8 cellular contexts compared by ENCODE assay signal in the genomic region with DNA sequence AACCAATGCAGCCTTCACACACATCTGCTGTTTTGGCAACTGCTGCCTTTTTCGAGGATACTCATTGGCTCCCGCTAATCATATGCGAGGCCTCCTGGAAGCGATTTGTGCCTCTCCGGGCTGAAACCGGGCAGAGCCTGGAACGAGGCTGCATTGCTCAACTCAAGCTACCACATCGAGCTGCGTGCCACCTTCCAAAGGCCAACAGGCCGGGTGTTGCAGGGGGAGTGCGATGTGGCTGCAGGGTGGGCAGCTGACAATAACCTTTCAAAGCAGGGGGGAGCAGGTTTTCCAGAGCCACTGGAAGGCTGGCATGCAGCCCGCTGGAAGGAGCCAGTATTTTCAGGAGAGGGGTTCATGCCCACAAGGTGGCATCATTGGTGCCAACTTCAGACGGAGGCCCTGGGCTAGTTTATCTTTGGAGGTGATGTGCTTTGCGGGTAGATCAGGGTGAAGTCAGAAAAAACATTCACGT.
A peak's percentile ranks its signal among the peaks of the same experiment; 100 is the strongest.
DNase-seq lines count a peak whose midpoint lies in the region; ATAC-seq, FAIRE-seq and TF ChIP-seq lines count a peak whose summit lies in the region.

No MANE protein-coding gene starts in this region.

- peak overlapping the region; percentile 72; the same call in 1 of the 2 replicates for H3K18ac ChIP-seq in H1 (ENCODE audit: extremely low read depth, low read length)

- no peak overlapping the region for H4K91ac ChIP-seq in H1 (replicated peaks; ENCODE audit: insufficient read length, low read length)

- H3K4me2 ChIP-seq in DOHH2 (ENCODE audit: low read length) = peak overlapping the region; percentile 51
- 0 out of 4 replicates have a peak overlapping the region, but pooled peaks of 1 of the 2 experiments have one; percentile 8 for H3K4me2 ChIP-seq in H1 (ENCODE audit: insufficient read depth in 1 of 2, low read depth in 2 of 2, low read length in 2 of 2)

- TF ChIP-seq EP300 in H1 (IDR thresholded peaks at IDR 0.05; ENCODE audit: borderline replicate concordance in 1 of 2, low read depth in 2 of 2, low read length in 2 of 2) = no peak

- peak; percentile 55 for TF ChIP-seq CTCF in DOHH2 (IDR thresholded peaks at IDR 0.05; ENCODE audit: low read depth, low read length, poor library complexity, severe bottlenecking)
- peak; percentile 18 to 46 (median 45); a peak in 3 of 4 replicates for TF ChIP-seq CTCF in H1 (IDR thresholded peaks at IDR 0.05; ENCODE audit: control extremely low read depth in 1 of 3, insufficient read depth in 1 of 3, low read depth in 1 of 3, low read length in 3 of 3)

- no peak overlapping the region for H2BK15ac ChIP-seq in H1 (ENCODE audit: low read length)

- POLR2A ChIA-PET in H1 (lab: Charles Lee; ENCODE audit: partially characterized antibody) = no interaction called here

- H3K36me3 ChIP-seq in DOHH2 (ENCODE audit: control insufficient read depth, low read length) (no peaks in the 10 kb centered on the region), H1 (ENCODE audit: control insufficient read depth in 2 of 4, insufficient read depth in 4 of 4, low read length in 3 of 4) (no peaks in the 10 kb centered on the region; a peak in 1 of 8 replicates)

- no peaks in the 10 kb centered on the region for H3K79me1 ChIP-seq in H1 (ENCODE audit: low read depth, low read length)

- H3K56ac ChIP-seq in H1 (replicated peaks; ENCODE audit: insufficient read length, low read depth, low read length) = no peak overlapping the region

- no peak for ATAC-seq in GM19463 (IDR thresholded peaks at IDR 0.05; ENCODE audit: unreplicated experiment)

- CTCF ChIA-PET in H1 (lab: Charles Lee; ENCODE audit: partially characterized antibody) = interaction anchor here (0.8 to 3.9 kb wide), 7 partner anchors 9 to 248 kb away, joined by 3 to 16 read pairs (median 4); no protein-coding TSS in a partner anchor

- no peak overlapping the region for H3K14ac ChIP-seq in H1 (ENCODE audit: insufficient read length)

- peak; percentile 42 for DNase-seq in MV-4-11 (lab: John Stamatoyannopoulos, UW)
- DNase-seq in activated CD4-positive, alpha-beta T cell treated with anti-CD3 and anti-CD28 coated beads for 24 hours (ENCODE audit: low read depth in 2 of 2) = peak; percentile 18 to 26
- DNase-seq in H1 (ENCODE audit: low read depth in 1 of 2, low spot score in 2 of 2) = no peak
- DNase-seq in pons (ENCODE audit: low spot score) = peak; percentile 87
- no peak for DNase-seq in RCC 7860 (ENCODE audit: low spot score)
- DNase-seq in DMS79 treated with DMSO at 0.1 percent for 48 hours (lab: John Stamatoyannopoulos, UW) = no peak

- no peak overlapping the region for H3K23ac ChIP-seq in H1 (ENCODE audit: insufficient read length)

- no peak overlapping the region for H3K9ac ChIP-seq in H1 (replicated peaks in 1 of 4; ENCODE audit: extremely low read depth in 1 of 4, low read depth in 3 of 4, low read length in 3 of 4)

- H2BK120ac ChIP-seq in H1 (replicated peaks; ENCODE audit: low read depth, low read length) = no peak overlapping the region

- no peak for TF ChIP-seq POLR2A in H1 (IDR thresholded peaks at IDR 0.05; ENCODE audit: control extremely low read depth in 1 of 2, low read depth in 2 of 2, low read length in 2 of 2)

- H3K79me2 ChIP-seq in DOHH2 (ENCODE audit: control insufficient read depth, low read length) (no peaks in the 10 kb centered on the region), H1 (ENCODE audit: control insufficient read depth in 1 of 2, insufficient read depth in 2 of 2, low read length in 2 of 2) (no peaks in the 10 kb centered on the region)

- H2BK5ac ChIP-seq in H1 (ENCODE audit: low read depth, low read length) = no peak overlapping the region

- H2BK12ac ChIP-seq in H1 (ENCODE audit: low read depth, low read length) = no peak overlapping the region

- no peaks in the 10 kb centered on the region for H4K20me1 ChIP-seq in DOHH2 (ENCODE audit: control insufficient read depth, insufficient read depth, low read depth, low read length)
- no peaks in the 10 kb centered on the region for H4K20me1 ChIP-seq in H1 (replicated peaks in 1 of 2; ENCODE audit: control insufficient read depth in 1 of 2, insufficient read depth in 2 of 2, low read length in 2 of 2)

- H3K4me3 ChIP-seq in DOHH2 (ENCODE audit: low read length) = no peak overlapping the region
- no peak overlapping the region for H3K4me3 ChIP-seq in H1 (ENCODE audit: extremely low read depth in 1 of 4, insufficient read depth in 2 of 4, low read depth in 3 of 4, low read length in 4 of 4)

- H3K27ac ChIP-seq in DOHH2 (ENCODE audit: low read depth, low read length) (no peak overlapping the region), H1 (ENCODE audit: low read depth, low read length) (no peak overlapping the region)

- H3K23me2 ChIP-seq in H1 (ENCODE audit: low read depth, low read length) = no peaks in the 10 kb centered on the region

- TF ChIP-seq RAD21 in H1 (IDR thresholded peaks at IDR 0.05 in 1 of 2, conservative IDR thresholded peaks at IDR 0.05 in 1 of 2; ENCODE audit: low read depth in 2 of 2, low read length in 2 of 2) = peak; percentile 47 to 52

- no peak overlapping the region for H4K5ac ChIP-seq in H1 (ENCODE audit: insufficient read length, low read depth, low read length)

- no peak for FAIRE-seq in H1 (lab: Jason Lieb, UNC)
- no peak for FAIRE-seq in RCC 7860 (lab: Jason Lieb, UNC)

- no peak overlapping the region for H2AK5ac ChIP-seq in H1 (ENCODE audit: low read depth, low read length)

- H3K27me3 ChIP-seq in DOHH2 (ENCODE audit: control insufficient read depth, low read length) (no peaks in the 10 kb centered on the region), H1 (replicated peaks in 1 of 4; ENCODE audit: control insufficient read depth in 3 of 4, extremely low read depth in 1 of 4, insufficient read depth in 3 of 4, low read length in 3 of 4) (no peaks in the 10 kb centered on the region; a peak in 1 of 7 replicates)

- WGBS in H1 (ENCODE audit: extremely low coverage in 1 of 2, insufficient coverage in 1 of 2, insufficient read length in 1 of 2, insufficient replicate concordance in 2 of 2, low coverage in 1 of 2, low lambda C conversion rate in 2 of 2, missing lambda C conversion rate in 1 of 2), 2 experiments = 75% methylated on average over 15 of the region's 15 CpGs; no CpG with 5 or more reads in 1 of the 2 experiments

- H3K4ac ChIP-seq in H1 (replicated peaks; ENCODE audit: insufficient read length, low read depth, low read length) = no peak overlapping the region

- no peak overlapping the region for H4K8ac ChIP-seq in H1 (ENCODE audit: extremely low read depth, insufficient read depth, low read length)

- no peaks in the 10 kb centered on the region for H3K9me3 ChIP-seq in DOHH2 (ENCODE audit: control insufficient read depth, insufficient read depth, low read length)
- no peaks in the 10 kb centered on the region for H3K9me3 ChIP-seq in H1 (ENCODE audit: insufficient read depth in 2 of 2, low read depth in 1 of 2, low read length in 1 of 2)

- H2BK20ac ChIP-seq in H1 (ENCODE audit: low read length) = no peak overlapping the region

- H3K4me1 ChIP-seq in DOHH2 (ENCODE audit: control insufficient read depth, low read length) (peaks cover 10% of the 10 kb centered on the region), H1 (replicated peaks in 1 of 4; ENCODE audit: control insufficient read depth in 3 of 4, insufficient read depth in 4 of 4, low read length in 3 of 4) (peaks cover 0 to 11% (median 3%) of the 10 kb centered on the region in 4 experiments; a peak in 4 of 7 replicates)

- no peaks in the 10 kb centered on the region for H3F3A ChIP-seq in DOHH2 (ENCODE audit: control insufficient read depth, insufficient read depth)

- 0 out of 2 replicates have a peak overlapping the region, but pooled peaks have one; percentile 42 for H2AFZ ChIP-seq in H1 (ENCODE audit: low read length)

- no peaks in the 10 kb centered on the region for H3K9me2 ChIP-seq in DOHH2 (replicated peaks; ENCODE audit: control insufficient read depth, low read length)

TF ChIP-seq in H1, 55 proteins besides CTCF, POLR2A, EP300 and RAD21:
- TF ChIP-seq CREB1 (IDR thresholded peaks at IDR 0.05) (no peak), CHD2 (IDR thresholded peaks at IDR 0.05; ENCODE audit: low read length) (no peak), GABPA (IDR thresholded peaks at IDR 0.05; ENCODE audit: borderline replicate concordance, insufficient read depth, low read length) (no peak), EZH2 (IDR thresholded peaks at IDR 0.05; ENCODE audit: low read depth, low read length, severe bottlenecking) (no peak), SAP30 (IDR thresholded peaks at IDR 0.05; ENCODE audit: insufficient read depth, insufficient replicate concordance, low read length) (no peak), CTBP2 (IDR thresholded peaks at IDR 0.05; ENCODE audit: borderline replicate concordance, insufficient read depth, insufficient read length, low read length) (no peak), SP1 (IDR thresholded peaks at IDR 0.05; ENCODE audit: low read depth, low read length) (0 out of 2 replicates have a peak, but pooled peaks have one; percentile 9), RNF2 (IDR thresholded peaks at IDR 0.05; ENCODE audit: borderline replicate concordance, low read depth, low read length, missing control alignments, poor library complexity, severe bottlenecking) (no peak), NANOG (IDR thresholded peaks at IDR 0.05; ENCODE audit: insufficient read depth, low read depth, low read length, poor library complexity, severe bottlenecking) (no peak), POLR2AphosphoS5 (IDR thresholded peaks at IDR 0.05; ENCODE audit: low read depth, low read length) (no peak), RBBP5 (IDR thresholded peaks at IDR 0.05; ENCODE audit: borderline replicate concordance, low read depth, low read length) (no peak), KDM5A (IDR thresholded peaks at IDR 0.05; ENCODE audit: low read length) (no peak), MAFK (IDR thresholded peaks at IDR 0.05; ENCODE audit: low read depth, low read length) (no peak), CEBPB (IDR thresholded peaks at IDR 0.05; ENCODE audit: low read depth, low read length) (0 out of 2 replicates have a peak, but pooled peaks have one; percentile 32), CBX5 (IDR thresholded peaks at IDR 0.05; ENCODE audit: low read depth, low read length) (no peak)
- TF ChIP-seq, protein P1, sequence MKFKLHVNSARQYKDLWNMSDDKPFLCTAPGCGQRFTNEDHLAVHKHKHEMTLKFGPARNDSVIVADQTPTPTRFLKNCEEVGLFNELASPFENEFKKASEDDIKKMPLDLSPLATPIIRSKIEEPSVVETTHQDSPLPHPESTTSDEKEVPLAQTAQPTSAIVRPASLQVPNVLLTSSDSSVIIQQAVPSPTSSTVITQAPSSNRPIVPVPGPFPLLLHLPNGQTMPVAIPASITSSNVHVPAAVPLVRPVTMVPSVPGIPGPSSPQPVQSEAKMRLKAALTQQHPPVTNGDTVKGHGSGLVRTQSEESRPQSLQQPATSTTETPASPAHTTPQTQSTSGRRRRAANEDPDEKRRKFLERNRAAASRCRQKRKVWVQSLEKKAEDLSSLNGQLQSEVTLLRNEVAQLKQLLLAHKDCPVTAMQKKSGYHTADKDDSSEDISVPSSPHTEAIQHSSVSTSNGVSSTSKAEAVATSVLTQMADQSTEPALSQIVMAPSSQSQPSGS (IDR thresholded peaks at IDR 0.05; ENCODE audit: low read length) = no peak

Comparison
In these comparisons a context has a peak if more than half of its experiments do, and no peak if none do; other contexts are left out.
1. DNase-seq: peak in MV-4-11 (single experiment), activated CD4-positive, alpha-beta T cell treated with anti-CD3 and anti-CD28 coated beads for 24 hours (2 of 2) and pons (single experiment); none in H1 (0 of 2), RCC 7860 (single experiment) and DMS79 treated with DMSO at 0.1 percent for 48 hours (single experiment).